In genomic region chr20:41047975-41048305, GRCh38 we compare ENCODE assay signal across 8 cellular contexts. TPM values are rescaled to one million over a fixed set of nuclear protein-coding genes. Genes with fewer than 3 reads are reported as not detected.
DNase-seq lines count a peak whose midpoint lies in the region; ATAC-seq, FAIRE-seq and TF ChIP-seq lines count a peak whose summit lies in the region.

No MANE protein-coding gene starts in this region.

- ATAC-seq in lower lobe of right lung (peak; percentile 31 to 65), HG03571 (IDR thresholded peaks at IDR 0.05; ENCODE audit: unreplicated experiment) (no peak)

- peaks cover 99% of the 10 kb centered on the region for H4K20me1 ChIP-seq in astrocyte (ENCODE audit: insufficient read depth, low read length)

- intact Hi-C loops in lower lobe of right lung (cut with DNase I), result no loop called here

- H3K36me3 Mint-ChIP-seq in IgD-negative memory B cell (peaks cover 2% of the 10 kb centered on the region), astrocyte (ENCODE audit: low read depth, unreplicated experiment) (peaks cover 3% of the 10 kb centered on the region)

- H3K36me3 ChIP-seq in astrocyte (ENCODE audit: insufficient read depth, low read length), result no peaks in the 10 kb centered on the region
- H3K36me3 ChIP-seq in lower lobe of right lung, result no peaks in the 10 kb centered on the region

- H3K9me3 Mint-ChIP-seq in IgD-negative memory B cell (no peaks in the 10 kb centered on the region), astrocyte (ENCODE audit: unreplicated experiment) (no peaks in the 10 kb centered on the region)

- peak overlapping the region; percentile 72 to 85 (median 83) for H3K4me3 Mint-ChIP-seq in IgD-negative memory B cell
- peak overlapping the region; percentile 51 for H3K4me3 Mint-ChIP-seq in astrocyte (ENCODE audit: unreplicated experiment)

- H3K4me3 ChIP-seq in astrocyte (ENCODE audit: insufficient read depth, low read depth, low read length) (no peak overlapping the region), lower lobe of right lung (peak overlapping the region; percentile 40)

- H3K9me3 ChIP-seq in astrocyte (ENCODE audit: insufficient read depth, low read depth, low read length), result no peaks in the 10 kb centered on the region
- no peaks in the 10 kb centered on the region for H3K9me3 ChIP-seq in lower lobe of right lung

- H2AFZ ChIP-seq in astrocyte (ENCODE audit: low read depth, low read length), result no peak overlapping the region

- H3K27ac Mint-ChIP-seq in IgD-negative memory B cell (peak overlapping the region; percentile 6 to 92 (median 89)), astrocyte (ENCODE audit: unreplicated experiment) (peak overlapping the region; percentile 44)

- TF ChIP-seq CTCF in GM13977 (IDR thresholded peaks at IDR 0.05; ENCODE audit: extremely low read depth, insufficient read depth, missing control alignments) (no peak), astrocyte (IDR thresholded peaks at IDR 0.05; ENCODE audit: insufficient read depth, low read depth, low read length) (no peak), lower lobe of right lung (IDR thresholded peaks at IDR 0.05) (no peak)

- H3K27me3 ChIP-seq in astrocyte (ENCODE audit: insufficient read depth, low read length) (no peaks in the 10 kb centered on the region), lower lobe of right lung (ENCODE audit: low read depth) (no peaks in the 10 kb centered on the region)

- no peak overlapping the region for H3K9ac ChIP-seq in astrocyte (ENCODE audit: low read length)

- no peak for FAIRE-seq in astrocyte (lab: Jason Lieb, UNC)

- peak overlapping the region; percentile 75 for H3K4me2 ChIP-seq in astrocyte (ENCODE audit: low read length)

- H3K4me1 ChIP-seq in astrocyte (ENCODE audit: insufficient read depth, low read length) (peaks cover 28% of the 10 kb centered on the region), lower lobe of right lung (peaks cover 73% of the 10 kb centered on the region)

- DNase-seq in GM13977 (ENCODE audit: low spot score) (peak; percentile 37), astrocyte (ENCODE audit: low read depth) (no peak), lower lobe of right lung (no peak), substantia nigra (lab: John Stamatoyannopoulos, UW) (no peak), foreskin melanocyte (no peak), putamen (ENCODE audit: low spot score) (no peak)

- in situ Hi-C loops in GM13977 (cut with MboI; ENCODE audit: low pct_unique_long_range_greater_than_20kb, low sequenced_read_pairs, unreplicated experiment), result no loop called here

- H3K27me3 Mint-ChIP-seq in IgD-negative memory B cell (no peaks in the 10 kb centered on the region), astrocyte (ENCODE audit: low read depth, unreplicated experiment) (no peaks in the 10 kb centered on the region)

- H3K27ac ChIP-seq in astrocyte (ENCODE audit: low read depth, low read length), result no peak overlapping the region
- H3K27ac ChIP-seq in lower lobe of right lung, result peak overlapping the region; percentile 37
- H3K27ac ChIP-seq in substantia nigra (ENCODE audit: low read depth, low read length, poor library complexity, severe bottlenecking), result no peak overlapping the region

- H3K4me1 Mint-ChIP-seq in IgD-negative memory B cell (peaks cover 69 to 72% (median 70%) of the 10 kb centered on the region in 3 donors), astrocyte (ENCODE audit: low read depth, unreplicated experiment) (peaks cover 67% of the 10 kb centered on the region)

- peaks cover 99% of the 10 kb centered on the region for H3K79me2 ChIP-seq in astrocyte (ENCODE audit: insufficient read depth, low read length)

RNA-seq across cellular contexts. Expression of gene TOP1, which starts 19.3 kb away (rescaled TPM):
- polyA plus RNA-seq in IgD-negative memory B cell, result 17.0 TPM
- total RNA-seq in astrocyte (55.9 and 63.5 TPM in 2 replicates), lower lobe of right lung (52.0 TPM)
